Comparison of ENCODE assay signal across 8 cellular contexts in genomic region chr3:27060336-27060735, GRCh38.
"Had no signal": no experiment of that assay in that cellular context is flagged by ENCODE, and none has a peak within 500 bp of the region (broad histone marks: within the 10 kb centered on the region; RNA-seq: fewer than 3 reads in every experiment).

No MANE protein-coding gene starts in this region.

- DNase-seq: GM23248, GOT3, H7, H9, HCEC 1CT, HFFc6 had no signal

- H3K4me3 ChIP-seq: GM23248, GM23338, HAP-1 had no signal
